In the genomic region with DNA sequence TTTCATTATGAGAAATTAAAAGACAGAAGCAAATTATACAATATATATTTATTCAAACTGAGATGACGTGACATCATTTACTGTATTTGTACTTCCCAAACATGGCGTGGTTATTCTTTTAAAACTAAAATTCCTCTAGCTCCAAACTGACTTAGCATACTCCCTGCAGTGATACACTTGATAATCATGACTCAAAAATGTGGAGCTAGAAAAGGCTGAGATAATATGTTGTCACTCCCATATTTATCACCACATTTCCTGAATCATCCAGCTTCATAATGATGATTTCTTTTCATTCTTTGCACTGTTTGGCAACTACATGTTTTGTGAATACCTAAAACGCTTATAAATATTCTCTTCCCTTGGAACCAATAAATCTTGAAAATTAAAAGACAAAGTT, we compare ENCODE assay signal across 18 cellular contexts.
DNase-seq lines count a peak whose midpoint lies in the region; FAIRE-seq and TF ChIP-seq lines count a peak whose summit lies in the region.
"Had no signal": no experiment of that assay in that cellular context is flagged by ENCODE, and none has a peak within 500 bp of the region (broad histone marks: within the 10 kb centered on the region; RNA-seq: fewer than 3 reads in every experiment).

No MANE protein-coding gene starts in this region.

- no peak overlapping the region for H4K8ac ChIP-seq in mesenchymal stem cell (ENCODE audit: low read length)

- H3K27ac ChIP-seq in A673 (ENCODE audit: low read depth, low read length, poor library complexity, severe bottlenecking): peak overlapping the region; percentile 29
- H3K27ac ChIP-seq in mesenchymal stem cell (ENCODE audit: low read length, poor library complexity, severe bottlenecking): no peak overlapping the region
- peak overlapping the region in 1 of 4 donors; percentile 54 for H3K27ac ChIP-seq in tibial nerve
- H3K27ac ChIP-seq: epithelial cell of prostate, ovary, SJSA1 had no signal

- no TSS peak for BruUV-seq in A673 (replicated peaks; lab: Mats Ljungman, UMichigan)

- H3K36me3 ChIP-seq in A673 (ENCODE audit: insufficient read depth, low read length, poor library complexity, severe bottlenecking): no peaks in the 10 kb centered on the region
- no peaks in the 10 kb centered on the region for H3K36me3 ChIP-seq in bronchial epithelial cell (ENCODE audit: control insufficient read depth, insufficient read depth, low read length)
- peaks cover 0 to 3% of the 10 kb centered on the region in 2 experiments for H3K36me3 ChIP-seq in mesenchymal stem cell (ENCODE audit: control insufficient read depth in 1 of 2, insufficient read depth in 2 of 2, low read depth in 1 of 2, low read length in 2 of 2)
- H3K36me3 ChIP-seq in tibial nerve: no peaks in the 10 kb centered on the region
- H3K36me3 ChIP-seq: ovary, SJSA1 had no signal

- no peak overlapping the region for H4K91ac ChIP-seq in mesenchymal stem cell (ENCODE audit: low read length)

- no peak overlapping the region for H3K4ac ChIP-seq in mesenchymal stem cell (ENCODE audit: low read depth in 1 of 2, low read length in 2 of 2)

- H3K4me3 ChIP-seq in A673 (ENCODE audit: low read depth, low read length, poor library complexity, severe bottlenecking): no peak overlapping the region
- H3K4me3 ChIP-seq in bronchial epithelial cell (ENCODE audit: low read depth, low read length): no peak overlapping the region
- H3K4me3 ChIP-seq in mesenchymal stem cell (ENCODE audit: insufficient read depth in 1 of 2, low read depth in 1 of 2, low read length in 2 of 2): peak overlapping the region in 1 of 2 experiments; percentile 31
- no peak overlapping the region for H3K4me3 ChIP-seq in tibial nerve
- H3K4me3 ChIP-seq: ovary, SJSA1, skin epidermis had no signal

- no peak overlapping the region for H2BK12ac ChIP-seq in mesenchymal stem cell (ENCODE audit: low read length in 2 of 2)

- no peak overlapping the region for H2AFZ ChIP-seq in mesenchymal stem cell (ENCODE audit: low read depth, low read length)

- intact Hi-C loops in A673 (cut with micrococcal nuclease; ENCODE audit: unreplicated experiment): no loop called here

- H3K9me3 ChIP-seq in A673 (ENCODE audit: low read depth, low read length, poor library complexity, severe bottlenecking): no peaks in the 10 kb centered on the region
- H3K9me3 ChIP-seq in mesenchymal stem cell (ENCODE audit: control insufficient read depth, low read length): no peaks in the 10 kb centered on the region
- no peaks in the 10 kb centered on the region for H3K9me3 ChIP-seq in tibial nerve
- H3K9me3 ChIP-seq: ovary, SJSA1 had no signal

- TF ChIP-seq POLR2A in tibial nerve (IDR thresholded peaks at IDR 0.05): no peak

- TF ChIP-seq CTCF in A673 (conservative IDR thresholded peaks at IDR 0.05; ENCODE audit: low read depth, low read length) (no peak), bronchial epithelial cell (IDR thresholded peaks at IDR 0.05; ENCODE audit: insufficient read depth, low read length, severe bottlenecking) (no peak), tibial nerve (IDR thresholded peaks at IDR 0.05) (no peak)

- 90% methylated on average over 1 of the region's 3 CpGs for WGBS in mesenchymal stem cell
- WGBS in tibial nerve, 2 donors: 61 to 70% methylated on average over 3 of the region's 3 CpGs

- H2BK15ac ChIP-seq in mesenchymal stem cell (ENCODE audit: low read depth, poor library complexity, severe bottlenecking): no peak overlapping the region

- H2BK120ac ChIP-seq in mesenchymal stem cell (ENCODE audit: low read depth, low read length): no peak overlapping the region

- no peak overlapping the region for H2BK5ac ChIP-seq in mesenchymal stem cell (ENCODE audit: low read depth, low read length, poor library complexity, severe bottlenecking)

- H3K14ac ChIP-seq in mesenchymal stem cell (ENCODE audit: low read length in 2 of 2): no peak overlapping the region

- no peaks in the 10 kb centered on the region for H3K27me3 ChIP-seq in A673 (replicated peaks; ENCODE audit: insufficient read depth, low read depth, low read length, poor library complexity)
- H3K27me3 ChIP-seq in bronchial epithelial cell (ENCODE audit: control insufficient read depth, insufficient read depth, low read length): no peaks in the 10 kb centered on the region
- H3K27me3 ChIP-seq in mesenchymal stem cell (ENCODE audit: control insufficient read depth in 1 of 2, insufficient read depth in 1 of 2, low read length in 2 of 2): no peaks in the 10 kb centered on the region
- no peaks in the 10 kb centered on the region for H3K27me3 ChIP-seq in tibial nerve
- H3K27me3 ChIP-seq: ovary, SJSA1 had no signal

- CTCF ChIA-PET in A673 (lab: Charles Lee): interaction anchor here (0.6 kb wide), 1 partner anchor 388 kb away, joined by 3 read pairs; no protein-coding TSS in a partner anchor

- H3K4me1 ChIP-seq in A673 (ENCODE audit: insufficient read depth, low read length, poor library complexity, severe bottlenecking): peaks cover 14% of the 10 kb centered on the region
- no peaks in the 10 kb centered on the region for H3K4me1 ChIP-seq in mesenchymal stem cell (ENCODE audit: control insufficient read depth, insufficient read depth, low read depth, low read length)
- H3K4me1 ChIP-seq in tibial nerve: peaks cover 0 to 43% (median 5%) of the 10 kb centered on the region in 4 donors
- H3K4me1 ChIP-seq: SJSA1 had no signal

- peak; percentile 37 for DNase-seq in A673 (ENCODE audit: low spot score)
- peak; percentile 88 for DNase-seq in GM04503 (ENCODE audit: low read depth)
- DNase-seq in bronchial epithelial cell (ENCODE audit: low read depth): peak; percentile 16
- DNase-seq in mesenchymal stem cell: no peak
- DNase-seq in NCI-H524 treated with DMSO at 0.1 percent for 48 hours (lab: John Stamatoyannopoulos, UW): no peak
- DNase-seq in tibial nerve (ENCODE audit: low spot score in 2 of 2): no peak
- DNase-seq in activated CD4-positive, alpha-beta T cell treated with anti-CD3 and anti-CD28 coated beads, Interleukin-2, amount 50 U/mL, for 4 hours: no peak
- DNase-seq in activated T-cell treated with anti-CD3 and anti-CD28 coated beads, Interleukin-2, amount 50 U/mL, for 1 hour: no peak
- DNase-seq: activated CD4-positive, alpha-beta T cell treated with anti-CD3 and anti-CD28 coated beads, Interleukin-2, amount 10 ng/mL, durations not matched to agents 24 days and 14 days; activated T-cell treated with anti-CD3 and anti-CD28 coated beads, Interleukin-2, amount 50 U/mL, for 72 hours; DMS53; NCI-H510A treated with DMSO at 0.1 percent for 48 hours; ovary; trophoblast cell had no signal

- H3K18ac ChIP-seq in mesenchymal stem cell (ENCODE audit: low read depth in 1 of 2, low read length in 2 of 2): no peak overlapping the region

- FAIRE-seq in bronchial epithelial cell (lab: Jason Lieb, UNC): no peak
- FAIRE-seq: H54 had no signal

- H3K79me1 ChIP-seq in mesenchymal stem cell (replicated peaks; ENCODE audit: low read length, poor library complexity, severe bottlenecking): no peaks in the 10 kb centered on the region

- no peak overlapping the region for H3K4me2 ChIP-seq in mesenchymal stem cell (ENCODE audit: low read length, poor library complexity, severe bottlenecking)

- H3K9ac ChIP-seq in mesenchymal stem cell (ENCODE audit: low read length): peak overlapping the region; percentile 81

- POLR2A ChIA-PET in A673 (lab: Charles Lee; ENCODE audit: low non-redundant PET): interaction anchor here (0.5 kb wide), 1 partner anchor 1117 kb away, joined by 6 read pairs; no protein-coding TSS in a partner anchor

- no peak overlapping the region for H2AK5ac ChIP-seq in mesenchymal stem cell (ENCODE audit: low read length, severe bottlenecking)

- TF ChIP-seq EP300 in tibial nerve (IDR thresholded peaks at IDR 0.05): no peak

- H3K23ac ChIP-seq in mesenchymal stem cell (ENCODE audit: low read length in 2 of 2): no peak overlapping the region

Comparison
In these comparisons a context has a peak if more than half of its experiments do, and no peak if none do; other contexts are left out.
1. DNase-seq: peak in A673 (single experiment), GM04503 (single experiment) and bronchial epithelial cell (single experiment); none in mesenchymal stem cell (single experiment), NCI-H524 treated with DMSO at 0.1 percent for 48 hours (single experiment), tibial nerve (0 of 2), activated CD4-positive, alpha-beta T cell treated with anti-CD3 and anti-CD28 coated beads, Interleukin-2, amount 50 U/mL, for 4 hours (0 of 2) and activated T-cell treated with anti-CD3 and anti-CD28 coated beads, Interleukin-2, amount 50 U/mL, for 1 hour (single experiment).